ENCODE assay signal across 17 cellular contexts in genomic region chr13:93690139-93690538, GRCh38.
DNase-seq lines count a peak whose midpoint lies in the region; ATAC-seq and TF ChIP-seq lines count a peak whose summit lies in the region.
"Had no signal": no experiment of that assay in that cellular context is flagged by ENCODE, and none has a peak within 500 bp of the region (broad histone marks: within the 10 kb centered on the region; RNA-seq: fewer than 3 reads in every experiment).

No MANE protein-coding gene starts in this region.

- H3K4me3 Mint-ChIP-seq in stimulated activated memory B cell treated with anti-CD40 and anti-IgM and Interleukin-4, amounts not matched to agents 10 μg/mL and 1 μg/mL and 100 μg/mL, for 72 hours: no peak overlapping the region
- H3K4me3 Mint-ChIP-seq: stimulated activated naive CD8-positive, alpha-beta T cell treated with anti-CD3 and anti-CD28 coated beads, Interleukin-15, Interleukin-2, amounts not matched to agents 100 ng/mL and 50 ng/mL, for 24 hours had no signal

- no peak overlapping the region for H3K9ac ChIP-seq in DND-41 (ENCODE audit: low read depth, low read length)

- no peak overlapping the region for H3K4me3 ChIP-seq in DND-41 (ENCODE audit: low read depth in 1 of 2, low read length in 2 of 2)
- no peak overlapping the region for H3K4me3 ChIP-seq in aorta (ENCODE audit: low read length in 2 of 2)
- H3K4me3 ChIP-seq: dorsolateral prefrontal cortex had no signal

- no peak overlapping the region for H3K4me2 ChIP-seq in DND-41 (ENCODE audit: insufficient read depth, low read length)

- no peaks in the 10 kb centered on the region for H3K4me1 Mint-ChIP-seq in stimulated activated memory B cell treated with anti-CD40 and anti-IgM and Interleukin-4, amounts not matched to agents 10 μg/mL and 1 μg/mL and 100 μg/mL, for 72 hours

- in situ Hi-C loops in KBM-7 (cut with MboI; ENCODE audit: low pct_unique_long_range_greater_than_20kb, low sequenced_read_pairs): no loop called here

- DNase-seq in DND-41: peak; percentile 5
- DNase-seq in KBM-7: peak; percentile 18
- DNase-seq in amniotic epithelial cell (ENCODE audit: low read depth): peak; percentile 30
- DNase-seq in iPS-NIHi11 (ENCODE audit: low spot score): peak; percentile 8
- no peak for DNase-seq in aorta
- DNase-seq in activated T-cell treated with anti-CD3 and anti-CD28 coated beads, Interleukin-2, amount 50 U/mL, for 1 hour: no peak
- no peak for DNase-seq in HuH-7.5 (ENCODE audit: low spot score)
- DNase-seq: activated CD4-positive, alpha-beta T cell treated with anti-CD3 and anti-CD28 coated beads, Interleukin-2, amount 50 U/mL, for 1 hour; activated naive CD4-positive, alpha-beta T cell treated with anti-CD3 and anti-CD28 coated beads, Interleukin-2, amount 50 U/mL, for 16 hours; dorsolateral prefrontal cortex; head of caudate nucleus; NCI-H510A; stimulated activated CD4-positive, alpha-beta T cell treated with anti-CD3 and anti-CD28 coated beads, Interleukin-2, amount 100 ng/mL, for 48 hours had no signal

- H3K9me3 ChIP-seq in DND-41 (ENCODE audit: insufficient read depth, low read length, severe bottlenecking) (no peaks in the 10 kb centered on the region), aorta (ENCODE audit: control insufficient read depth, low read length) (no peaks in the 10 kb centered on the region)

- no peaks in the 10 kb centered on the region for H3K9me3 Mint-ChIP-seq in stimulated activated memory B cell treated with anti-CD40 and anti-IgM and Interleukin-4, amounts not matched to agents 10 μg/mL and 1 μg/mL and 100 μg/mL, for 72 hours
- H3K9me3 Mint-ChIP-seq: stimulated activated naive CD8-positive, alpha-beta T cell treated with anti-CD3 and anti-CD28 coated beads, Interleukin-15, Interleukin-2, amounts not matched to agents 100 ng/mL and 50 ng/mL, for 24 hours had no signal

- no peak overlapping the region for H2AFZ ChIP-seq in DND-41 (ENCODE audit: low read depth, low read length)

- TF ChIP-seq CTCF in DND-41 (IDR thresholded peaks at IDR 0.05; ENCODE audit: borderline replicate concordance, extremely low read depth, low read length, poor library complexity, severe bottlenecking): no peak

- H3K27ac ChIP-seq in DND-41 (ENCODE audit: low read length): no peak overlapping the region
- no peak overlapping the region for H3K27ac ChIP-seq in aorta (ENCODE audit: low read depth in 1 of 2, low read length in 2 of 2)
- H3K27ac ChIP-seq: dorsolateral prefrontal cortex had no signal

- intact Hi-C loops in aorta (cut with DNase I): no loop called here

- no peaks in the 10 kb centered on the region for H4K20me1 ChIP-seq in DND-41 (ENCODE audit: insufficient read depth, low read length)

- H3K79me2 ChIP-seq in DND-41 (ENCODE audit: insufficient read depth, low read length): no peaks in the 10 kb centered on the region

- H3K4me1 ChIP-seq in DND-41 (ENCODE audit: insufficient read depth, low read length): no peaks in the 10 kb centered on the region
- H3K4me1 ChIP-seq in aorta (ENCODE audit: control insufficient read depth in 1 of 2, insufficient read depth in 2 of 2, low read length in 2 of 2): no peaks in the 10 kb centered on the region

- H3K27ac Mint-ChIP-seq in stimulated activated memory B cell treated with anti-CD40 and anti-IgM and Interleukin-4, amounts not matched to agents 10 μg/mL and 1 μg/mL and 100 μg/mL, for 72 hours: no peak overlapping the region
- H3K27ac Mint-ChIP-seq: progenitor cell of endocrine pancreas; stimulated activated naive CD8-positive, alpha-beta T cell treated with anti-CD3 and anti-CD28 coated beads, Interleukin-15, Interleukin-2, amounts not matched to agents 100 ng/mL and 50 ng/mL, for 24 hours had no signal

- H3K36me3 ChIP-seq in DND-41 (ENCODE audit: insufficient read depth, low read length): no peaks in the 10 kb centered on the region
- no peaks in the 10 kb centered on the region for H3K36me3 ChIP-seq in aorta (ENCODE audit: control insufficient read depth in 1 of 2, insufficient read depth in 2 of 2, low read length in 1 of 2)

- ATAC-seq in DND-41 (ENCODE audit: insufficient read depth, low read depth) (no peak), aorta (ENCODE audit: low FRiP score) (no peak)
- ATAC-seq in stimulated activated memory B cell treated with anti-CD40 and anti-IgM and Interleukin-4, amounts not matched to agents 10 μg/mL and 1 μg/mL and 100 μg/mL, for 72 hours: no peak
- ATAC-seq: HCT116 had no signal

- H3K36me3 Mint-ChIP-seq in stimulated activated memory B cell treated with anti-CD40 and anti-IgM and Interleukin-4, amounts not matched to agents 10 μg/mL and 1 μg/mL and 100 μg/mL, for 72 hours: no peaks in the 10 kb centered on the region

- no peaks in the 10 kb centered on the region for H3K27me3 Mint-ChIP-seq in stimulated activated memory B cell treated with anti-CD40 and anti-IgM and Interleukin-4, amounts not matched to agents 10 μg/mL and 1 μg/mL and 100 μg/mL, for 72 hours
- H3K27me3 Mint-ChIP-seq: progenitor cell of endocrine pancreas; stimulated activated naive CD8-positive, alpha-beta T cell treated with anti-CD3 and anti-CD28 coated beads, Interleukin-15, Interleukin-2, amounts not matched to agents 100 ng/mL and 50 ng/mL, for 24 hours had no signal

- no peaks in the 10 kb centered on the region for H3K27me3 ChIP-seq in DND-41 (ENCODE audit: insufficient read depth, low read length, poor library complexity)
- H3K27me3 ChIP-seq in aorta (ENCODE audit: control insufficient read depth in 1 of 2, insufficient read depth in 2 of 2, low read length in 1 of 2): no peaks in the 10 kb centered on the region
- H3K27me3 ChIP-seq: dorsolateral prefrontal cortex had no signal

- WGBS in aorta, 2 donors: 29 to 50% methylated on average over 1 of the region's 1 CpG

Comparison
In these comparisons a context has a peak if more than half of its experiments do, and no peak if none do; other contexts are left out.
1. DNase-seq: peak in DND-41 (single experiment), KBM-7 (single experiment), amniotic epithelial cell (single experiment) and iPS-NIHi11 (single experiment); none in aorta (0 of 2), activated T-cell treated with anti-CD3 and anti-CD28 coated beads, Interleukin-2, amount 50 U/mL, for 1 hour (single experiment) and HuH-7.5 (single experiment).